In the genomic region with DNA sequence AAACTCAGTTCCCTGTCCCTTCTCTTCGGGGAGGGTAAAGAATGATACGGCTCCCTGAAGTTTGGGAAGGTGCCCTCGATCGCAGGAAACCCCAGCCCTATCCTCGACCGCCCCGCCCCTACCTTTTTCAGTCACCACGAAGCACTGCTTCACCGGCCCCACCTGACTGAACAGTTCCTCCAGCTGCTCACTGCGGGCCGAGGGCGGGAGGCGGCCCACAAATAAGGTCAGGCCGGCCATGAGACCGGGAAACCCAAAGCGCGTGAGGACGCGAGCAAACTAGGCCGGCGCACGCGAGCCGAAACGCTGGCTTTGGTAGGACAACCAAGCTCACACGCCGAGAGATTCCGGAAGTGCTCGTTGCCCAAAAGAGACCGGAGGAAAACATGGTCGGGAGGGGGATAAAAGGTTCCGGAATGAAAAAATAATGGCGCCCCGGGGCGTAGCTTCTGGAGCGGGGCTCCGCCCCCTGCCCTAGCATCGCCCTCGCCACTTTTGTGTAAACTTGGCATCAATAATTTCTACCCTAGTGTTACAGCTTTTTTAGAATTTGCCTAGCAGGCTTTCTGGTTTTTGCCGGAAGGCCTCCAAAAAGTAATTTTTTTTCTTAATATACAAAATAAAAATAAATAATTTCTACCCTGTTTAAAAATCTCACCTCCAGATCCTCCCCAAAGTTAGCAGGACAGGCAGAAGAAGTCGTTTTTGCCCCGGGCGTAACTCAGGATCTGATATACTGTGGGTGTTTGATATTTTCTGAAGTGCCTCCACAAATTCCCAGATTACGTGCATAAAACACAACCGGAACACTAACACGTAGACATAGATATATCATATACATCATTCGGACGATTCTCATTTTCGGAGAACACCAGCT, we compare ENCODE assay signal across 1 cellular context.
TF ChIP-seq lines count a peak whose summit lies in the region.

A gene with protein sequence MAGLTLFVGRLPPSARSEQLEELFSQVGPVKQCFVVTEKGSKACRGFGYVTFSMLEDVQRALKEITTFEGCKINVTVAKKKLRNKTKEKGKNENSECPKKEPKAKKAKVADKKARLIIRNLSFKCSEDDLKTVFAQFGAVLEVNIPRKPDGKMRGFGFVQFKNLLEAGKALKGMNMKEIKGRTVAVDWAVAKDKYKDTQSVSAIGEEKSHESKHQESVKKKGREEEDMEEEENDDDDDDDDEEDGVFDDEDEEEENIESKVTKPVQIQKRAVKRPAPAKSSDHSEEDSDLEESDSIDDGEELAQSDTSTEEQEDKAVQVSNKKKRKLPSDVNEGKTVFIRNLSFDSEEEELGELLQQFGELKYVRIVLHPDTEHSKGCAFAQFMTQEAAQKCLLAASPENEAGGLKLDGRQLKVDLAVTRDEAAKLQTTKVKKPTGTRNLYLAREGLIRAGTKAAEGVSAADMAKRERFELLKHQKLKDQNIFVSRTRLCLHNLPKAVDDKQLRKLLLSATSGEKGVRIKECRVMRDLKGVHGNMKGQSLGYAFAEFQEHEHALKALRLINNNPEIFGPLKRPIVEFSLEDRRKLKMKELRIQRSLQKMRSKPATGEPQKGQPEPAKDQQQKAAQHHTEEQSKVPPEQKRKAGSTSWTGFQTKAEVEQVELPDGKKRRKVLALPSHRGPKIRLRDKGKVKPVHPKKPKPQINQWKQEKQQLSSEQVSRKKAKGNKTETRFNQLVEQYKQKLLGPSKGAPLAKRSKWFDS (minus strand): TSS at position 355 of the 877 bp plus-strand sequence. CDS start 115 bp downstream, at position 240.

TF ChIP-seq in HepG2, 621 proteins besides CTCF, POLR2A, EP300 and RAD21 (continued from another document and continues in another):
- TF ChIP-seq, protein P1, sequence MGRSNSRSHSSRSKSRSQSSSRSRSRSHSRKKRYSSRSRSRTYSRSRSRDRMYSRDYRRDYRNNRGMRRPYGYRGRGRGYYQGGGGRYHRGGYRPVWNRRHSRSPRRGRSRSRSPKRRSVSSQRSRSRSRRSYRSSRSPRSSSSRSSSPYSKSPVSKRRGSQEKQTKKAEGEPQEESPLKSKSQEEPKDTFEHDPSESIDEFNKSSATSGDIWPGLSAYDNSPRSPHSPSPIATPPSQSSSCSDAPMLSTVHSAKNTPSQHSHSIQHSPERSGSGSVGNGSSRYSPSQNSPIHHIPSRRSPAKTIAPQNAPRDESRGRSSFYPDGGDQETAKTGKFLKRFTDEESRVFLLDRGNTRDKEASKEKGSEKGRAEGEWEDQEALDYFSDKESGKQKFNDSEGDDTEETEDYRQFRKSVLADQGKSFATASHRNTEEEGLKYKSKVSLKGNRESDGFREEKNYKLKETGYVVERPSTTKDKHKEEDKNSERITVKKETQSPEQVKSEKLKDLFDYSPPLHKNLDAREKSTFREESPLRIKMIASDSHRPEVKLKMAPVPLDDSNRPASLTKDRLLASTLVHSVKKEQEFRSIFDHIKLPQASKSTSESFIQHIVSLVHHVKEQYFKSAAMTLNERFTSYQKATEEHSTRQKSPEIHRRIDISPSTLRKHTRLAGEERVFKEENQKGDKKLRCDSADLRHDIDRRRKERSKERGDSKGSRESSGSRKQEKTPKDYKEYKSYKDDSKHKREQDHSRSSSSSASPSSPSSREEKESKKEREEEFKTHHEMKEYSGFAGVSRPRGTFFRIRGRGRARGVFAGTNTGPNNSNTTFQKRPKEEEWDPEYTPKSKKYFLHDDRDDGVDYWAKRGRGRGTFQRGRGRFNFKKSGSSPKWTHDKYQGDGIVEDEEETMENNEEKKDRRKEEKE (IDR thresholded peaks at IDR 0.05) = no peak
- TF ChIP-seq KLF15 (CRISPR knock-in tag; IDR thresholded peaks at IDR 0.05; ENCODE audit: borderline replicate concordance) = peak; percentile 97
- TF ChIP-seq ADNP (CRISPR knock-in tag; IDR thresholded peaks at IDR 0.05) = no peak
- TF ChIP-seq ARNT (IDR thresholded peaks at IDR 0.05) = no peak
- TF ChIP-seq TAF15 (IDR thresholded peaks at IDR 0.05; ENCODE audit: low read depth, low read length, poor library complexity, severe bottlenecking) = no peak
- peak; percentile 99 for TF ChIP-seq TSC22D2 (CRISPR knock-in tag; IDR thresholded peaks at IDR 0.05; ENCODE audit: borderline replicate concordance)
- peak; percentile 99 for TF ChIP-seq ZNF781 (CRISPR knock-in tag; IDR thresholded peaks at IDR 0.05; ENCODE audit: borderline replicate concordance, not compliant biosample characterization)
- peak; percentile 86; the same call in 1 of the 2 replicates for TF ChIP-seq EHMT2 (IDR thresholded peaks at IDR 0.05; ENCODE audit: borderline replicate concordance, low read depth, low read length)
- peak; percentile 56; the same call in 1 of the 2 replicates for TF ChIP-seq MAZ (IDR thresholded peaks at IDR 0.05; ENCODE audit: borderline replicate concordance, low read depth, low read length)
- peak; percentile 93 for TF ChIP-seq MAZ (CRISPR knock-in tag; IDR thresholded peaks at IDR 0.05; ENCODE audit: low read depth)
- peak; percentile 74 for TF ChIP-seq NFYB (CRISPR knock-in tag; IDR thresholded peaks at IDR 0.05)
- TF ChIP-seq HOXA3 (CRISPR knock-in tag; IDR thresholded peaks at IDR 0.05) = peak; percentile 93
- peak; percentile 39 for TF ChIP-seq SKI (IDR thresholded peaks at IDR 0.05; ENCODE audit: partially characterized antibody)
- no peak for TF ChIP-seq NR2F1 (CRISPR knock-in tag; IDR thresholded peaks at IDR 0.05)
- peak; percentile 99; the same call in 1 of the 2 replicates for TF ChIP-seq ZNF747 (CRISPR knock-in tag; IDR thresholded peaks at IDR 0.05; ENCODE audit: borderline replicate concordance)
- TF ChIP-seq, protein P2, sequence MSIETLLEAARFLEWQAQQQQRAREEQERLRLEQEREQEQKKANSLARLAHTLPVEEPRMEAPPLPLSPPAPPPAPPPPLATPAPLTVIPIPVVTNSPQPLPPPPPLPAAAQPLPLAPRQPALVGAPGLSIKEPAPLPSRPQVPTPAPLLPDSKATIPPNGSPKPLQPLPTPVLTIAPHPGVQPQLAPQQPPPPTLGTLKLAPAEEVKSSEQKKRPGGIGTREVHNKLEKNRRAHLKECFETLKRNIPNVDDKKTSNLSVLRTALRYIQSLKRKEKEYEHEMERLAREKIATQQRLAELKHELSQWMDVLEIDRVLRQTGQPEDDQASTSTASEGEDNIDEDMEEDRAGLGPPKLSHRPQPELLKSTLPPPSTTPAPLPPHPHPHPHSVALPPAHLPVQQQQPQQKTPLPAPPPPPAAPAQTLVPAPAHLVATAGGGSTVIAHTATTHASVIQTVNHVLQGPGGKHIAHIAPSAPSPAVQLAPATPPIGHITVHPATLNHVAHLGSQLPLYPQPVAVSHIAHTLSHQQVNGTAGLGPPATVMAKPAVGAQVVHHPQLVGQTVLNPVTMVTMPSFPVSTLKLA (IDR thresholded peaks at IDR 0.05) = peak; percentile 73
- TF ChIP-seq, protein P3, sequence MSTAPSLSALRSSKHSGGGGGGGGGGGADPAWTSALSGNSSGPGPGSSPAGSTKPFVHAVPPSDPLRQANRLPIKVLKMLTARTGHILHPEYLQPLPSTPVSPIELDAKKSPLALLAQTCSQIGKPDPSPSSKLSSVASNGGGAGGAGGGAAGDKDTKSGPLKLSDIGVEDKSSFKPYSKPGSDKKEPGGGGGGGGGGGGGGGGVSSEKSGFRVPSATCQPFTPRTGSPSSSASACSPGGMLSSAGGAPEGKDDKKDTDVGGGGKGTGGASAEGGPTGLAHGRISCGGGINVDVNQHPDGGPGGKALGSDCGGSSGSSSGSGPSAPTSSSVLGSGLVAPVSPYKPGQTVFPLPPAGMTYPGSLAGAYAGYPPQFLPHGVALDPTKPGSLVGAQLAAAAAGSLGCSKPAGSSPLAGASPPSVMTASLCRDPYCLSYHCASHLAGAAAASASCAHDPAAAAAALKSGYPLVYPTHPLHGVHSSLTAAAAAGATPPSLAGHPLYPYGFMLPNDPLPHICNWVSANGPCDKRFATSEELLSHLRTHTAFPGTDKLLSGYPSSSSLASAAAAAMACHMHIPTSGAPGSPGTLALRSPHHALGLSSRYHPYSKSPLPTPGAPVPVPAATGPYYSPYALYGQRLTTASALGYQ (CRISPR knock-in tag; IDR thresholded peaks at IDR 0.05) = peak; percentile 87
- TF ChIP-seq, protein P4, sequence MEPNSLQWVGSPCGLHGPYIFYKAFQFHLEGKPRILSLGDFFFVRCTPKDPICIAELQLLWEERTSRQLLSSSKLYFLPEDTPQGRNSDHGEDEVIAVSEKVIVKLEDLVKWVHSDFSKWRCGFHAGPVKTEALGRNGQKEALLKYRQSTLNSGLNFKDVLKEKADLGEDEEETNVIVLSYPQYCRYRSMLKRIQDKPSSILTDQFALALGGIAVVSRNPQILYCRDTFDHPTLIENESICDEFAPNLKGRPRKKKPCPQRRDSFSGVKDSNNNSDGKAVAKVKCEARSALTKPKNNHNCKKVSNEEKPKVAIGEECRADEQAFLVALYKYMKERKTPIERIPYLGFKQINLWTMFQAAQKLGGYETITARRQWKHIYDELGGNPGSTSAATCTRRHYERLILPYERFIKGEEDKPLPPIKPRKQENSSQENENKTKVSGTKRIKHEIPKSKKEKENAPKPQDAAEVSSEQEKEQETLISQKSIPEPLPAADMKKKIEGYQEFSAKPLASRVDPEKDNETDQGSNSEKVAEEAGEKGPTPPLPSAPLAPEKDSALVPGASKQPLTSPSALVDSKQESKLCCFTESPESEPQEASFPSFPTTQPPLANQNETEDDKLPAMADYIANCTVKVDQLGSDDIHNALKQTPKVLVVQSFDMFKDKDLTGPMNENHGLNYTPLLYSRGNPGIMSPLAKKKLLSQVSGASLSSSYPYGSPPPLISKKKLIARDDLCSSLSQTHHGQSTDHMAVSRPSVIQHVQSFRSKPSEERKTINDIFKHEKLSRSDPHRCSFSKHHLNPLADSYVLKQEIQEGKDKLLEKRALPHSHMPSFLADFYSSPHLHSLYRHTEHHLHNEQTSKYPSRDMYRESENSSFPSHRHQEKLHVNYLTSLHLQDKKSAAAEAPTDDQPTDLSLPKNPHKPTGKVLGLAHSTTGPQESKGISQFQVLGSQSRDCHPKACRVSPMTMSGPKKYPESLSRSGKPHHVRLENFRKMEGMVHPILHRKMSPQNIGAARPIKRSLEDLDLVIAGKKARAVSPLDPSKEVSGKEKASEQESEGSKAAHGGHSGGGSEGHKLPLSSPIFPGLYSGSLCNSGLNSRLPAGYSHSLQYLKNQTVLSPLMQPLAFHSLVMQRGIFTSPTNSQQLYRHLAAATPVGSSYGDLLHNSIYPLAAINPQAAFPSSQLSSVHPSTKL (CRISPR knock-in tag; IDR thresholded peaks at IDR 0.05) = peak; percentile 85
- TF ChIP-seq ZNF12 (CRISPR knock-in tag; IDR thresholded peaks at IDR 0.05) = peak; percentile 77
- no peak for TF ChIP-seq CENPX (CRISPR knock-in tag; IDR thresholded peaks at IDR 0.05)
- TF ChIP-seq ZNF547 (CRISPR knock-in tag; IDR thresholded peaks at IDR 0.05) = peak; percentile 100
- TF ChIP-seq, protein P5, sequence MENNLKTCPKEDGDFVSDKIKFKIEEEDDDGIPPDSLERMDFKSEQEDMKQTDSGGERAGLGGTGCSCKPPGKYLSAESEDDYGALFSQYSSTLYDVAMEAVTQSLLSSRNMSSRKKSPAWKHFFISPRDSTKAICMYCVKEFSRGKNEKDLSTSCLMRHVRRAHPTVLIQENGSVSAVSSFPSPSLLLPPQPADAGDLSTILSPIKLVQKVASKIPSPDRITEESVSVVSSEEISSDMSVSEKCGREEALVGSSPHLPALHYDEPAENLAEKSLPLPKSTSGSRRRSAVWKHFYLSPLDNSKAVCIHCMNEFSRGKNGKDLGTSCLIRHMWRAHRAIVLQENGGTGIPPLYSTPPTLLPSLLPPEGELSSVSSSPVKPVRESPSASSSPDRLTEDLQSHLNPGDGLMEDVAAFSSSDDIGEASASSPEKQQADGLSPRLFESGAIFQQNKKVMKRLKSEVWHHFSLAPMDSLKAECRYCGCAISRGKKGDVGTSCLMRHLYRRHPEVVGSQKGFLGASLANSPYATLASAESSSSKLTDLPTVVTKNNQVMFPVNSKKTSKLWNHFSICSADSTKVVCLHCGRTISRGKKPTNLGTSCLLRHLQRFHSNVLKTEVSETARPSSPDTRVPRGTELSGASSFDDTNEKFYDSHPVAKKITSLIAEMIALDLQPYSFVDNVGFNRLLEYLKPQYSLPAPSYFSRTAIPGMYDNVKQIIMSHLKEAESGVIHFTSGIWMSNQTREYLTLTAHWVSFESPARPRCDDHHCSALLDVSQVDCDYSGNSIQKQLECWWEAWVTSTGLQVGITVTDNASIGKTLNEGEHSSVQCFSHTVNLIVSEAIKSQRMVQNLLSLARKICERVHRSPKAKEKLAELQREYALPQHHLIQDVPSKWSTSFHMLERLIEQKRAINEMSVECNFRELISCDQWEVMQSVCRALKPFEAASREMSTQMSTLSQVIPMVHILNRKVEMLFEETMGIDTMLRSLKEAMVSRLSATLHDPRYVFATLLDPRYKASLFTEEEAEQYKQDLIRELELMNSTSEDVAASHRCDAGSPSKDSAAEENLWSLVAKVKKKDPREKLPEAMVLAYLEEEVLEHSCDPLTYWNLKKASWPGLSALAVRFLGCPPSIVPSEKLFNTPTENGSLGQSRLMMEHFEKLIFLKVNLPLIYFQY (CRISPR knock-in tag; IDR thresholded peaks at IDR 0.05; ENCODE audit: borderline replicate concordance) = peak; percentile 95
- TF ChIP-seq MTA3 (CRISPR knock-in tag; IDR thresholded peaks at IDR 0.05) = no peak
- TF ChIP-seq, protein P6, sequence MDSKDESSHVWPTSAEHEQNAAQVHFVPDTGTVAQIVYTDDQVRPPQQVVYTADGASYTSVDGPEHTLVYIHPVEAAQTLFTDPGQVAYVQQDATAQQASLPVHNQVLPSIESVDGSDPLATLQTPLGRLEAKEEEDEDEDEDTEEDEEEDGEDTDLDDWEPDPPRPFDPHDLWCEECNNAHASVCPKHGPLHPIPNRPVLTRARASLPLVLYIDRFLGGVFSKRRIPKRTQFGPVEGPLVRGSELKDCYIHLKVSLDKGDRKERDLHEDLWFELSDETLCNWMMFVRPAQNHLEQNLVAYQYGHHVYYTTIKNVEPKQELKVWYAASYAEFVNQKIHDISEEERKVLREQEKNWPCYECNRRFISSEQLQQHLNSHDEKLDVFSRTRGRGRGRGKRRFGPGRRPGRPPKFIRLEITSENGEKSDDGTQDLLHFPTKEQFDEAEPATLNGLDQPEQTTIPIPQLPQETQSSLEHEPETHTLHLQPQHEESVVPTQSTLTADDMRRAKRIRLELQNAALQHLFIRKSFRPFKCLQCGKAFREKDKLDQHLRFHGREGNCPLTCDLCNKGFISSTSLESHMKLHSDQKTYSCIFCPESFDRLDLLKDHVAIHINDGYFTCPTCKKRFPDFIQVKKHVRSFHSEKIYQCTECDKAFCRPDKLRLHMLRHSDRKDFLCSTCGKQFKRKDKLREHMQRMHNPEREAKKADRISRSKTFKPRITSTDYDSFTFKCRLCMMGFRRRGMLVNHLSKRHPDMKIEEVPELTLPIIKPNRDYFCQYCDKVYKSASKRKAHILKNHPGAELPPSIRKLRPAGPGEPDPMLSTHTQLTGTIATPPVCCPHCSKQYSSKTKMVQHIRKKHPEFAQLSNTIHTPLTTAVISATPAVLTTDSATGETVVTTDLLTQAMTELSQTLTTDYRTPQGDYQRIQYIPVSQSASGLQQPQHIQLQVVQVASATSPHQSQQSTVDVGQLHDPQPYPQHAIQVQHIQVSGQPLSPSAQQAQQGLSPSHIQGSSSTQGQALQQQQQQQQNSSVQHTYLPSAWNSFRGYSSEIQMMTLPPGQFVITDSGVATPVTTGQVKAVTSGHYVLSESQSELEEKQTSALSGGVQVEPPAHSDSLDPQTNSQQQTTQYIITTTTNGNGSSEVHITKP (CRISPR knock-in tag; IDR thresholded peaks at IDR 0.05; ENCODE audit: low read depth) = peak; percentile 86; the same call in 1 of the 2 replicates
- TF ChIP-seq PTBP1 (IDR thresholded peaks at IDR 0.05; ENCODE audit: low read depth, low read length, poor library complexity, severe bottlenecking) = peak; percentile 83
- TF ChIP-seq, protein P7, sequence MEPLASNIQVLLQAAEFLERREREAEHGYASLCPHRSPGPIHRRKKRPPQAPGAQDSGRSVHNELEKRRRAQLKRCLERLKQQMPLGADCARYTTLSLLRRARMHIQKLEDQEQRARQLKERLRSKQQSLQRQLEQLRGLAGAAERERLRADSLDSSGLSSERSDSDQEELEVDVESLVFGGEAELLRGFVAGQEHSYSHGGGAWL (CRISPR knock-in tag; IDR thresholded peaks at IDR 0.05) = peak; percentile 100
- peak; percentile 96 for TF ChIP-seq HDAC1 (CRISPR knock-in tag; IDR thresholded peaks at IDR 0.05)
- no peak; the same call in 1 of the 2 replicates for TF ChIP-seq ISX (CRISPR knock-in tag; conservative IDR thresholded peaks at IDR 0.05)
- TF ChIP-seq HMG20B (CRISPR knock-in tag; conservative IDR thresholded peaks at IDR 0.05) = peak; percentile 77; the same call in 1 of the 2 replicates
- TF ChIP-seq SOX5 (CRISPR knock-in tag; IDR thresholded peaks at IDR 0.05; ENCODE audit: borderline replicate concordance) = peak; percentile 80; the same call in 1 of the 2 replicates
